17 cellular contexts compared by ENCODE assay signal in genomic region chr7:82562716-82563404, GRCh38.
DNase-seq lines count a peak whose midpoint lies in the region; ATAC-seq and TF ChIP-seq lines count a peak whose summit lies in the region.
"Had no signal": no experiment of that assay in that cellular context is flagged by ENCODE, and none has a peak within 500 bp of the region (broad histone marks: within the 10 kb centered on the region; RNA-seq: fewer than 3 reads in every experiment).

No MANE protein-coding gene starts in this region.

- no peak for ATAC-seq in HG03342 (IDR thresholded peaks at IDR 0.05; ENCODE audit: unreplicated experiment)
- ATAC-seq: GM12878 had no signal

- BruUV-seq in Calu3 (replicated peaks; lab: Mats Ljungman, UMichigan): no TSS peak
- BruUV-seq in A673 (replicated peaks; lab: Mats Ljungman, UMichigan): no TSS peak

- H3K4me1 Mint-ChIP-seq in Calu3 (ENCODE audit: low read depth, unreplicated experiment): peaks cover 11% of the 10 kb centered on the region
- peaks cover 28% of the 10 kb centered on the region for H3K4me1 Mint-ChIP-seq in osteocyte (ENCODE audit: unreplicated experiment)
- H3K4me1 Mint-ChIP-seq in CD8-positive, alpha-beta memory T cell: peaks cover 0 to 4% (median 3%) of the 10 kb centered on the region in 3 donors
- H3K4me1 Mint-ChIP-seq: activated naive CD4-positive, alpha-beta T cell treated with anti-CD3 and anti-CD28 coated beads, Interleukin-2, amount 10 ng/mL, durations not matched to agents 7 days and 5 days had no signal

- H3K27ac ChIP-seq in A673 (ENCODE audit: low read depth, low read length, poor library complexity, severe bottlenecking): no peak overlapping the region
- no peak overlapping the region for H3K27ac ChIP-seq in CD8-positive, alpha-beta memory T cell (ENCODE audit: low read depth, low read length)
- H3K27ac ChIP-seq: neural progenitor cell, Peyer's patch, skin epidermis had no signal

- TF ChIP-seq CTCF in Calu3 (IDR thresholded peaks at IDR 0.05; ENCODE audit: unreplicated experiment) (no peak), epithelial cell of esophagus (IDR thresholded peaks at IDR 0.05; ENCODE audit: insufficient read depth, low read depth, low read length, missing control alignments) (no peak), osteocyte (IDR thresholded peaks at IDR 0.05) (no peak), A673 (conservative IDR thresholded peaks at IDR 0.05; ENCODE audit: low read depth, low read length) (no peak)

- intact Hi-C loops in Calu3 (cut with micrococcal nuclease; ENCODE audit: unreplicated experiment): no loop called here
- intact Hi-C loops in A673 (cut with micrococcal nuclease; ENCODE audit: unreplicated experiment): no loop called here

- H3K4me3 ChIP-seq in MG63 (no peak overlapping the region), epithelial cell of esophagus (ENCODE audit: low read length) (no peak overlapping the region), A673 (ENCODE audit: low read depth, low read length, poor library complexity, severe bottlenecking) (no peak overlapping the region)
- H3K4me3 ChIP-seq in CD8-positive, alpha-beta memory T cell (ENCODE audit: low read length): no peak overlapping the region
- H3K4me3 ChIP-seq: GM12878, neural progenitor cell, Peyer's patch, skin epidermis had no signal

- CTCF ChIA-PET in Calu3 (lab: Charles Lee) (no interaction called here), A673 (lab: Charles Lee) (no interaction called here)
- CTCF ChIA-PET in CD8-positive, alpha-beta memory T cell (lab: Charles Lee): no interaction called here

- H3K9me3 Mint-ChIP-seq in Calu3 (ENCODE audit: low read depth, unreplicated experiment): no peaks in the 10 kb centered on the region
- no peaks in the 10 kb centered on the region for H3K9me3 Mint-ChIP-seq in osteocyte (ENCODE audit: unreplicated experiment)
- H3K9me3 Mint-ChIP-seq in CD8-positive, alpha-beta memory T cell: no peaks in the 10 kb centered on the region
- H3K9me3 Mint-ChIP-seq: activated CD4-positive, alpha-beta memory T cell treated with anti-CD3 and anti-CD28 coated beads for 36 hours; activated naive CD4-positive, alpha-beta T cell treated with anti-CD3 and anti-CD28 coated beads, Interleukin-2, amount 10 ng/mL, durations not matched to agents 7 days and 5 days; dendritic cell treated with granulocyte-macrophage colony-stimulating factor and Interleukin-4, amounts not matched to agents 40 ng/mL and 50 ng/mL, for 4 days; neural progenitor cell had no signal

- H3K27me3 Mint-ChIP-seq in Calu3 (ENCODE audit: unreplicated experiment) (no peaks in the 10 kb centered on the region), osteocyte (ENCODE audit: unreplicated experiment) (no peaks in the 10 kb centered on the region)
- no peaks in the 10 kb centered on the region for H3K27me3 Mint-ChIP-seq in CD8-positive, alpha-beta memory T cell
- H3K27me3 Mint-ChIP-seq: activated CD4-positive, alpha-beta memory T cell treated with anti-CD3 and anti-CD28 coated beads for 36 hours; activated naive CD4-positive, alpha-beta T cell treated with anti-CD3 and anti-CD28 coated beads, Interleukin-2, amount 10 ng/mL, durations not matched to agents 7 days and 5 days had no signal

- no peaks in the 10 kb centered on the region for H3K36me3 ChIP-seq in MG63
- H3K36me3 ChIP-seq in A673 (ENCODE audit: insufficient read depth, low read length, poor library complexity, severe bottlenecking): no peaks in the 10 kb centered on the region
- no peaks in the 10 kb centered on the region for H3K36me3 ChIP-seq in CD8-positive, alpha-beta memory T cell (ENCODE audit: insufficient read depth, low read length)
- H3K36me3 ChIP-seq: neural progenitor cell, Peyer's patch had no signal

- DNase-seq in Calu3 (no peak), MG63 (peak; percentile 9), epithelial cell of esophagus (ENCODE audit: low read depth) (peak; percentile 0), osteocyte (ENCODE audit: extremely low spot score, unreplicated experiment) (no peak), NK-92 (lab: John Stamatoyannopoulos, UW; ENCODE audit: unreplicated experiment) (no peak), A673 (ENCODE audit: low spot score) (no peak)
- no peak for DNase-seq in CD8-positive, alpha-beta memory T cell
- DNase-seq: activated CD4-positive, alpha-beta memory T cell treated with anti-CD3 and anti-CD28 coated beads for 36 hours; activated naive CD4-positive, alpha-beta T cell treated with anti-CD3 and anti-CD28 coated beads, Interleukin-2, amount 10 ng/mL, durations not matched to agents 7 days and 5 days; MV-4-11; Peyer's patch; T-helper 2 cell had no signal

- H3K27ac Mint-ChIP-seq in Calu3 (ENCODE audit: unreplicated experiment) (peak overlapping the region; percentile 39), osteocyte (ENCODE audit: unreplicated experiment) (peak overlapping the region; percentile 23)
- H3K27ac Mint-ChIP-seq in CD8-positive, alpha-beta memory T cell: no peak overlapping the region
- H3K27ac Mint-ChIP-seq: activated CD4-positive, alpha-beta memory T cell treated with anti-CD3 and anti-CD28 coated beads for 36 hours; activated naive CD4-positive, alpha-beta T cell treated with anti-CD3 and anti-CD28 coated beads, Interleukin-2, amount 10 ng/mL, durations not matched to agents 7 days and 5 days; dendritic cell treated with granulocyte-macrophage colony-stimulating factor and Interleukin-4, amounts not matched to agents 40 ng/mL and 50 ng/mL, for 4 days; neural progenitor cell had no signal

- H3K4me1 ChIP-seq in A673 (ENCODE audit: insufficient read depth, low read length, poor library complexity, severe bottlenecking): peaks cover 5% of the 10 kb centered on the region
- H3K4me1 ChIP-seq in CD8-positive, alpha-beta memory T cell (ENCODE audit: insufficient read depth, low read length): no peaks in the 10 kb centered on the region
- H3K4me1 ChIP-seq: Peyer's patch had no signal

- H3K4me3 Mint-ChIP-seq in Calu3 (ENCODE audit: low read depth, unreplicated experiment) (no peak overlapping the region), osteocyte (ENCODE audit: unreplicated experiment) (no peak overlapping the region)
- H3K4me3 Mint-ChIP-seq in CD8-positive, alpha-beta memory T cell: no peak overlapping the region
- H3K4me3 Mint-ChIP-seq: activated CD4-positive, alpha-beta memory T cell treated with anti-CD3 and anti-CD28 coated beads for 36 hours; activated naive CD4-positive, alpha-beta T cell treated with anti-CD3 and anti-CD28 coated beads, Interleukin-2, amount 10 ng/mL, durations not matched to agents 7 days and 5 days; dendritic cell treated with granulocyte-macrophage colony-stimulating factor and Interleukin-4, amounts not matched to agents 40 ng/mL and 50 ng/mL, for 4 days; neural progenitor cell had no signal

- H3K9me3 ChIP-seq in MG63: no peaks in the 10 kb centered on the region
- no peaks in the 10 kb centered on the region for H3K9me3 ChIP-seq in A673 (ENCODE audit: low read depth, low read length, poor library complexity, severe bottlenecking)
- H3K9me3 ChIP-seq in CD8-positive, alpha-beta memory T cell (ENCODE audit: low read length): no peaks in the 10 kb centered on the region
- H3K9me3 ChIP-seq: Peyer's patch had no signal

- POLR2A ChIA-PET in A673 (lab: Charles Lee; ENCODE audit: low non-redundant PET): no interaction called here
- POLR2A ChIA-PET in CD8-positive, alpha-beta memory T cell (lab: Charles Lee): no interaction called here

- H3K36me3 Mint-ChIP-seq in Calu3 (ENCODE audit: insufficient read depth, unreplicated experiment) (peaks cover 5% of the 10 kb centered on the region), osteocyte (ENCODE audit: unreplicated experiment) (no peaks in the 10 kb centered on the region)
- H3K36me3 Mint-ChIP-seq in CD8-positive, alpha-beta memory T cell: no peaks in the 10 kb centered on the region
- H3K36me3 Mint-ChIP-seq: activated CD4-positive, alpha-beta memory T cell treated with anti-CD3 and anti-CD28 coated beads for 36 hours; activated naive CD4-positive, alpha-beta T cell treated with anti-CD3 and anti-CD28 coated beads, Interleukin-2, amount 10 ng/mL, durations not matched to agents 7 days and 5 days; neural progenitor cell had no signal

- H3K27me3 ChIP-seq in MG63: no peaks in the 10 kb centered on the region
- no peaks in the 10 kb centered on the region for H3K27me3 ChIP-seq in A673 (replicated peaks; ENCODE audit: insufficient read depth, low read depth, low read length, poor library complexity)
- no peaks in the 10 kb centered on the region for H3K27me3 ChIP-seq in CD8-positive, alpha-beta memory T cell (ENCODE audit: insufficient read depth, low read length, poor library complexity, severe bottlenecking)
- H3K27me3 ChIP-seq: neural progenitor cell, Peyer's patch had no signal

Comparison
In these comparisons a context has a peak if more than half of its experiments do, and no peak if none do; other contexts are left out.
1. DNase-seq: peak in MG63 (single experiment) and epithelial cell of esophagus (single experiment); none in Calu3 (single experiment), osteocyte (single experiment), NK-92 (single experiment), A673 (single experiment) and CD8-positive, alpha-beta memory T cell (0 of 5).
2. H3K27ac Mint-ChIP-seq: peak in Calu3 (single experiment) and osteocyte (single experiment); none in CD8-positive, alpha-beta memory T cell (0 of 8).